In genomic region chr12:69331482-69331845, GRCh38 we compare ENCODE assay signal across 9 cellular contexts. TPM values are rescaled to one million over a fixed set of nuclear protein-coding genes. Genes with fewer than 3 reads are reported as not detected.
A peak's percentile ranks its signal among the peaks of the same experiment; 100 is the strongest.
DNase-seq lines count a peak whose midpoint lies in the region; ATAC-seq, FAIRE-seq and TF ChIP-seq lines count a peak whose summit lies in the region.
"Had no signal": no experiment of that assay in that cellular context is flagged by ENCODE, and none has a peak within 500 bp of the region (broad histone marks: within the 10 kb centered on the region; RNA-seq: fewer than 3 reads in every experiment).

No MANE protein-coding gene starts in this region.

- intact Hi-C loops in gastrocnemius medialis (cut with DNase I; ENCODE audit: low total_unique reads) (no loop called here), adrenal gland (cut with DNase I) (no loop called here)

- H3K36me3 ChIP-seq in GM23248 (ENCODE audit: low read depth) (no peaks in the 10 kb centered on the region), hepatocyte (replicated peaks; ENCODE audit: insufficient read depth, low read depth) (no peaks in the 10 kb centered on the region), gastrocnemius medialis (no peaks in the 10 kb centered on the region), adrenal gland (replicated peaks in 1 of 2) (no peaks in the 10 kb centered on the region)

- peak; percentile 11 for DNase-seq in GM23248
- DNase-seq in activated CD4-positive, alpha-beta memory T cell treated with anti-CD3 and anti-CD28 coated beads, Interleukin-2, amount 10 ng/mL, durations not matched to agents 7 days and 5 days = no peak
- DNase-seq in hepatocyte (ENCODE audit: low spot score) = no peak
- no peak for DNase-seq in gastrocnemius medialis
- no peak for DNase-seq in iPS-NIHi11 (ENCODE audit: low spot score)
- no peak for DNase-seq in D721Med (ENCODE audit: insufficient read length, low spot score)
- no peak for DNase-seq in adrenal gland

- H3K9me2 ChIP-seq in GM23248 (ENCODE audit: insufficient read depth) (no peaks in the 10 kb centered on the region), hepatocyte (replicated peaks; ENCODE audit: insufficient read depth) (no peaks in the 10 kb centered on the region)

- no peak for ATAC-seq in gastrocnemius medialis
- ATAC-seq in GM21717 (IDR thresholded peaks at IDR 0.05; ENCODE audit: unreplicated experiment) = no peak

- H3K9me3 ChIP-seq in GM23248 (ENCODE audit: low read depth) (no peaks in the 10 kb centered on the region), hepatocyte (ENCODE audit: low read depth) (no peaks in the 10 kb centered on the region), gastrocnemius medialis (no peaks in the 10 kb centered on the region), adrenal gland (replicated peaks in 1 of 3) (no peaks in the 10 kb centered on the region)

- peak overlapping the region; percentile 78 for H3K4me3 Mint-ChIP-seq in activated CD4-positive, alpha-beta memory T cell treated with anti-CD3 and anti-CD28 coated beads, Interleukin-2, amount 10 ng/mL, durations not matched to agents 7 days and 5 days

- peaks cover 3% of the 10 kb centered on the region for H3K36me3 Mint-ChIP-seq in activated CD4-positive, alpha-beta memory T cell treated with anti-CD3 and anti-CD28 coated beads, Interleukin-2, amount 10 ng/mL, durations not matched to agents 7 days and 5 days (ENCODE audit: low read depth)

- H3K4me1 ChIP-seq in GM23248 (ENCODE audit: insufficient read depth) = no peaks in the 10 kb centered on the region
- peaks cover 7% of the 10 kb centered on the region for H3K4me1 ChIP-seq in hepatocyte (ENCODE audit: insufficient read depth)
- H3K4me1 ChIP-seq in gastrocnemius medialis = peaks cover 8% of the 10 kb centered on the region in 2 donors
- peaks cover 0 to 5% of the 10 kb centered on the region in 2 donors for H3K4me1 ChIP-seq in adrenal gland (replicated peaks in 1 of 2)

- H3K79me2 ChIP-seq in GM23248 (ENCODE audit: insufficient read depth) = no peaks in the 10 kb centered on the region
- H3K79me2 ChIP-seq in hepatocyte = no peaks in the 10 kb centered on the region

- POLR2A ChIA-PET in activated CD4-positive, alpha-beta memory T cell treated with anti-CD3 and anti-CD28 coated beads, Interleukin-2, amount 10 ng/mL, durations not matched to agents 7 days and 5 days (lab: Charles Lee) = interaction anchor here (0.8 to 2.9 kb wide), 20 partner anchors 8 to 524 kb away, joined by 3 to 38 read pairs (median 4); partner anchors contain the start of genes CCT2, CPSF6 and RAB3IP

- no peaks in the 10 kb centered on the region for H3K9me3 Mint-ChIP-seq in activated CD4-positive, alpha-beta memory T cell treated with anti-CD3 and anti-CD28 coated beads, Interleukin-2, amount 10 ng/mL, durations not matched to agents 7 days and 5 days

- in situ Hi-C loops in GM23248 (cut with MboI) = no loop called here
- in situ Hi-C loops in gastrocnemius medialis (cut with MboI; ENCODE audit: low sequenced_read_pairs in 4 of 4) = no loop called here

- TF ChIP-seq POLR2A in gastrocnemius medialis (IDR thresholded peaks at IDR 0.05) (no peak), adrenal gland (IDR thresholded peaks at IDR 0.05) (no peak)

- peaks cover 52% of the 10 kb centered on the region for H3K27me3 ChIP-seq in GM23248 (replicated peaks; ENCODE audit: insufficient read depth)
- H3K27me3 ChIP-seq in hepatocyte = peaks cover 4% of the 10 kb centered on the region
- H3K27me3 ChIP-seq in gastrocnemius medialis = peaks cover 0 to 12% (median 0%) of the 10 kb centered on the region in 3 donors
- no peaks in the 10 kb centered on the region for H3K27me3 ChIP-seq in adrenal gland

- H3K4me3 ChIP-seq in GM23248 = peak overlapping the region; percentile 62
- peak overlapping the region; percentile 34 for H3K4me3 ChIP-seq in hepatocyte
- peak overlapping the region; percentile 43 to 54 (median 49) for H3K4me3 ChIP-seq in gastrocnemius medialis
- H3K4me3 ChIP-seq in adrenal gland = peak overlapping the region in 2 of 4 donors; percentile 1 to 60

- H3K9ac ChIP-seq in GM23248 = no peak overlapping the region

- H4K20me1 ChIP-seq in GM23248 (ENCODE audit: insufficient read depth) (no peaks in the 10 kb centered on the region), hepatocyte (ENCODE audit: insufficient read depth, poor library complexity, severe bottlenecking) (no peaks in the 10 kb centered on the region)

- FAIRE-seq in D721Med (lab: Jason Lieb, UNC) = no peak

- CTCF ChIA-PET in activated CD4-positive, alpha-beta memory T cell treated with anti-CD3 and anti-CD28 coated beads, Interleukin-2, amount 10 ng/mL, durations not matched to agents 7 days and 5 days (lab: Charles Lee) = interaction anchor here (0.7 to 6.8 kb wide), 13 partner anchors 11 to 309 kb away, joined by 3 to 49 read pairs (median 5); partner anchors contain the start of genes CCT2 and LYZ

- H3K27me3 Mint-ChIP-seq in activated CD4-positive, alpha-beta memory T cell treated with anti-CD3 and anti-CD28 coated beads, Interleukin-2, amount 10 ng/mL, durations not matched to agents 7 days and 5 days = no peaks in the 10 kb centered on the region

- peaks cover 53% of the 10 kb centered on the region for H3K4me1 Mint-ChIP-seq in activated CD4-positive, alpha-beta memory T cell treated with anti-CD3 and anti-CD28 coated beads, Interleukin-2, amount 10 ng/mL, durations not matched to agents 7 days and 5 days

- peak overlapping the region; percentile 73 for H2AFZ ChIP-seq in GM23248
- H2AFZ ChIP-seq in hepatocyte = peak overlapping the region; percentile 54

- H3K27ac ChIP-seq in GM23248 = no peak overlapping the region
- H3K27ac ChIP-seq in hepatocyte = peak overlapping the region; percentile 96
- no peak overlapping the region for H3K27ac ChIP-seq in gastrocnemius medialis
- peak overlapping the region in 1 of 5 donors; percentile 22 for H3K27ac ChIP-seq in adrenal gland

- H3K4me2 ChIP-seq in GM23248 (ENCODE audit: unreplicated experiment) (peak overlapping the region; percentile 81), hepatocyte (peak overlapping the region; percentile 82)

- no peaks in the 10 kb centered on the region for H3F3A ChIP-seq in GM23248 (ENCODE audit: insufficient read depth)

- H3K27ac Mint-ChIP-seq in activated CD4-positive, alpha-beta memory T cell treated with anti-CD3 and anti-CD28 coated beads, Interleukin-2, amount 10 ng/mL, durations not matched to agents 7 days and 5 days = peak overlapping the region; percentile 92

- 4% methylated on average over 7 of the region's 7 CpGs for WGBS in GM23248 (ENCODE audit: low coverage in 1 of 2, low lambda C conversion rate in 2 of 2, missing lambda C conversion rate in 2 of 2), 2 experiments
- WGBS in hepatocyte (ENCODE audit: low lambda C conversion rate, missing lambda C conversion rate) = 19% methylated on average over 7 of the region's 7 CpGs
- 16 to 28% (median 20%) methylated on average over 7 of the region's 7 CpGs for WGBS in adrenal gland, 4 donors

- TF ChIP-seq CTCF in hepatocyte (IDR thresholded peaks at IDR 0.05; ENCODE audit: poor library complexity) (no peak), gastrocnemius medialis (IDR thresholded peaks at IDR 0.05 in 4 of 5, conservative IDR thresholded peaks at IDR 0.05 in 1 of 5) (no peak), D721Med (IDR thresholded peaks at IDR 0.05; ENCODE audit: insufficient read depth, missing control alignments) (no peak), adrenal gland (IDR thresholded peaks at IDR 0.05) (no peak)

RNA-seq across cellular contexts. Expression of gene LYZ, which starts 16.7 kb away (rescaled TPM):
- not detected in 2 replicates for total RNA-seq in GM23248 (2014; rRNA removed; shearing (Covaris generic))
- polyA plus RNA-seq in GM23248 (2016; fragmentation: Nextera tagmentation; extraction: Ambion mirVana) (not detected in 2 replicates), hepatocyte (129 and 170 TPM in 2 replicates), adrenal gland (10 to 100 TPM; 11.3 to 30.0 (median 25.6) TPM)
- total RNA-seq in activated CD4-positive, alpha-beta memory T cell treated with anti-CD3 and anti-CD28 coated beads, Interleukin-2, amount 10 ng/mL, durations not matched to agents 7 days and 5 days = under 1 TPM; 0.48 to 0.50 TPM
- total RNA-seq in hepatocyte (282 and 304 TPM in 2 replicates), gastrocnemius medialis (10 to 100 TPM in 3 of 4 donors, 1 to 10 TPM in 1; 5.3 to 13.8 (median 12.8) TPM), adrenal gland (10 to 100 TPM in 7 of 8 donors, 1 to 10 TPM in 1; 8.2 to 98.5 (median 39.5) TPM)
- total RNA-seq: activated CD8-positive, alpha-beta memory T cell treated with anti-CD3 and anti-CD28 coated beads for 36 hours had no signal

RNA-seq across cellular contexts. Expression of gene YEATS4, which starts 28.1 kb away (rescaled TPM):
- 21.6 and 60.4 TPM in 2 replicates for total RNA-seq in GM23248 (2014; rRNA removed; shearing (Covaris generic))
- polyA plus RNA-seq in GM23248 (2016; fragmentation: Nextera tagmentation; extraction: Ambion mirVana) = 17.2 and 17.5 TPM in 2 replicates
- total RNA-seq in activated CD4-positive, alpha-beta memory T cell treated with anti-CD3 and anti-CD28 coated beads, Interleukin-2, amount 10 ng/mL, durations not matched to agents 7 days and 5 days = 10 to 100 TPM; 43.0 to 45.0 TPM
- total RNA-seq in hepatocyte = 47.2 and 58.2 TPM in 2 replicates
- polyA plus RNA-seq in hepatocyte = 16.2 and 25.2 TPM in 2 replicates
- 10 to 100 TPM; 12.5 to 34.6 (median 25.8) TPM for total RNA-seq in gastrocnemius medialis
- total RNA-seq in adrenal gland = 10 to 100 TPM in 7 of 8 donors, 1 to 10 TPM in 1; 5.6 to 57.9 (median 21.5) TPM
- polyA plus RNA-seq in adrenal gland = 10 to 100 TPM in 1 of 3 donors, 1 to 10 TPM in 2; 7.2 to 13.5 (median 9.3) TPM
